9 cellular contexts compared by ENCODE assay signal in genomic region chr2:229342376-229342775, GRCh38.
DNase-seq lines count a peak whose midpoint lies in the region; ATAC-seq and TF ChIP-seq lines count a peak whose summit lies in the region.
"Had no signal": no experiment of that assay in that cellular context is flagged by ENCODE, and none has a peak within 500 bp of the region (broad histone marks: within the 10 kb centered on the region; RNA-seq: fewer than 3 reads in every experiment).

No MANE protein-coding gene starts in this region.

- in situ Hi-C loops in GM13977 (cut with MboI; ENCODE audit: low pct_unique_long_range_greater_than_20kb, low sequenced_read_pairs, unreplicated experiment): no loop called here

- H3K27me3 Mint-ChIP-seq in WTC11 (ENCODE audit: low read depth) (no peaks in the 10 kb centered on the region), T-cell (peaks cover 0 to 3% of the 10 kb centered on the region in 2 donors)

- DNase-seq in AG09309 (ENCODE audit: low read depth): no peak
- DNase-seq in GM13977 (ENCODE audit: low spot score): no peak
- DNase-seq in WTC11 (ENCODE audit: low spot score): peak; percentile 83
- peak; percentile 35 to 40 for DNase-seq in left colon
- no peak for DNase-seq in COR-L47 (lab: John Stamatoyannopoulos, UW)
- DNase-seq in T-cell: no peak

- intact Hi-C loops in left colon (cut with DNase I, micrococcal nuclease): no loop called here

- H3K9me3 Mint-ChIP-seq in WTC11 (no peaks in the 10 kb centered on the region), T-cell (no peaks in the 10 kb centered on the region)
- H3K9me3 Mint-ChIP-seq: activated T-cell treated with anti-CD3 and anti-CD28 coated beads, Interleukin-2, amount 50 U/mL, for 72 hours had no signal

- ATAC-seq in WTC11 (peak; percentile 91), left colon (no peak), HG02763 (IDR thresholded peaks at IDR 0.05; ENCODE audit: unreplicated experiment) (no peak), T-cell (replicated peaks in 1 of 4) (no peak), HG02588 (IDR thresholded peaks at IDR 0.05; ENCODE audit: unreplicated experiment) (no peak)
- ATAC-seq: activated T-cell treated with anti-CD3 and anti-CD28 coated beads, Interleukin-2, amount 50 U/mL, for 72 hours had no signal

- H3K36me3 Mint-ChIP-seq in WTC11 (no peaks in the 10 kb centered on the region), T-cell (no peaks in the 10 kb centered on the region)

- H3K4me3 Mint-ChIP-seq in WTC11 (no peak overlapping the region), T-cell (no peak overlapping the region)
- H3K4me3 Mint-ChIP-seq: activated T-cell treated with anti-CD3 and anti-CD28 coated beads, Interleukin-2, amount 50 U/mL, for 72 hours had no signal

- H3K4me1 Mint-ChIP-seq in WTC11: no peaks in the 10 kb centered on the region
- H3K4me1 Mint-ChIP-seq in T-cell: no peaks in the 10 kb centered on the region

- CTCF ChIA-PET in WTC11 (lab: Charles Lee) (interaction anchor here (0.7 to 4.6 kb wide), 16 partner anchors 9 to 310 kb away, joined by 3 to 46 read pairs (median 4); no protein-coding TSS in a partner anchor), T-cell (lab: Charles Lee) (no interaction called here)

- H3K4me3 ChIP-seq in AG09309 (ENCODE audit: control insufficient read depth, low read depth, low read length): no peak overlapping the region

- TF ChIP-seq CTCF in AG09309 (IDR thresholded peaks at IDR 0.05; ENCODE audit: control insufficient read depth, insufficient read depth, low read depth, low read length, missing control alignments): peak; percentile 42
- peak; percentile 55 for TF ChIP-seq CTCF in GM13977 (IDR thresholded peaks at IDR 0.05; ENCODE audit: extremely low read depth, insufficient read depth, missing control alignments)
- peak; percentile 42; the same call in 1 of the 2 replicates for TF ChIP-seq CTCF in WTC11 (IDR thresholded peaks at IDR 0.05)

- POLR2A ChIA-PET in WTC11 (lab: Charles Lee) (interaction anchor here (0.6 kb wide), 1 partner anchor 1293 kb away, joined by 3 read pairs; no protein-coding TSS in a partner anchor), T-cell (lab: Charles Lee) (no interaction called here)

- H3K27ac Mint-ChIP-seq in WTC11 (no peak overlapping the region), T-cell (no peak overlapping the region)
- H3K27ac Mint-ChIP-seq: activated T-cell treated with anti-CD3 and anti-CD28 coated beads, Interleukin-2, amount 50 U/mL, for 72 hours had no signal

TF ChIP-seq in WTC11, 78 proteins besides CTCF, POLR2A, EP300 and RAD21:
- TF ChIP-seq OVOL2 (CRISPR knock-in tag; IDR thresholded peaks at IDR 0.05; ENCODE audit: borderline replicate concordance): no peak
- TF ChIP-seq SOX15 (CRISPR knock-in tag; IDR thresholded peaks at IDR 0.05): no peak
- no peak for TF ChIP-seq KAT7 (CRISPR knock-in tag; IDR thresholded peaks at IDR 0.05; ENCODE audit: borderline replicate concordance)
- TF ChIP-seq GABPB1 (CRISPR knock-in tag; IDR thresholded peaks at IDR 0.05): no peak
- no peak for TF ChIP-seq ZNF263 (CRISPR knock-in tag; IDR thresholded peaks at IDR 0.05; ENCODE audit: low read depth)
- TF ChIP-seq ZBTB21 (CRISPR knock-in tag; IDR thresholded peaks at IDR 0.05; ENCODE audit: borderline replicate concordance): no peak

Comparison
In these comparisons a context has a peak if more than half of its experiments do, and no peak if none do; other contexts are left out.
1. DNase-seq: peak in WTC11 (single experiment) and left colon (2 of 2); none in AG09309 (single experiment), GM13977 (single experiment), COR-L47 (single experiment) and T-cell (0 of 34).
2. Peak in every context shown above with its lines, with median percentiles within 50 percentile points of each other: CTCF ChIP-seq.